ENCODE assay signal across 23 cellular contexts in genomic region chr1:204267191-204267601, GRCh38. TPM values are rescaled to one million over a fixed set of nuclear protein-coding genes. Genes with fewer than 3 reads are reported as not detected.
DNase-seq lines count a peak whose midpoint lies in the region; ATAC-seq and TF ChIP-seq lines count a peak whose summit lies in the region.
"Had no signal": no experiment of that assay in that cellular context is flagged by ENCODE, and none has a peak within 500 bp of the region (broad histone marks: within the 10 kb centered on the region; RNA-seq: fewer than 3 reads in every experiment).

No MANE protein-coding gene starts in this region.

- peaks cover 0 to 18% (median 3%) of the 10 kb centered on the region in 4 donors for H3K36me3 ChIP-seq in transverse colon
- H3K36me3 ChIP-seq: adrenal gland had no signal

- no peaks in the 10 kb centered on the region for H3K9me3 ChIP-seq in transverse colon
- H3K9me3 ChIP-seq: adrenal gland, esophagus muscularis mucosa, upper lobe of left lung had no signal

- H3K27ac ChIP-seq in VCaP (peak overlapping the region; percentile 66; the same call in 1 of the 2 replicates), transverse colon (peak overlapping the region; percentile 11 to 72 (median 70))
- H3K27ac ChIP-seq: esophagus muscularis mucosa, GM23248, RWPE1, upper lobe of left lung had no signal

- peak overlapping the region; percentile 10 for H3K27ac Mint-ChIP-seq in neural crest cell (ENCODE audit: unreplicated experiment)
- H3K27ac Mint-ChIP-seq: activated CD4-positive, alpha-beta T cell treated with anti-CD3 and anti-CD28 coated beads, Interleukin-2, amount 10 ng/mL, durations not matched to agents 24 days and 14 days had no signal

- H3K27me3 ChIP-seq in transverse colon: no peaks in the 10 kb centered on the region
- H3K27me3 ChIP-seq: adrenal gland, upper lobe of left lung had no signal

- WGBS in transverse colon (ENCODE audit: low coverage in 1 of 2), 2 donors: 59% methylated on average over 9 of the region's 9 CpGs; no CpG with 5 or more reads in 1 of the 2 donors

- TF ChIP-seq POLR2A in transverse colon (IDR thresholded peaks at IDR 0.05): no peak

- H3K4me3 ChIP-seq in transverse colon: no peak overlapping the region
- H3K4me3 ChIP-seq: adrenal gland, esophagus muscularis mucosa, GM23248, lung, upper lobe of left lung had no signal

- no peaks in the 10 kb centered on the region for H3K36me3 Mint-ChIP-seq in neural crest cell (ENCODE audit: low read depth)
- H3K36me3 Mint-ChIP-seq in activated T-cell treated with anti-CD3 and anti-CD28 coated beads, Interleukin-2, amount 50 U/mL, for 4 hours (ENCODE audit: insufficient read depth): no peaks in the 10 kb centered on the region
- H3K36me3 Mint-ChIP-seq: naive thymus-derived CD8-positive, alpha-beta T cell had no signal

- peaks cover 13 to 26% (median 20%) of the 10 kb centered on the region in 4 donors for H3K4me1 ChIP-seq in transverse colon

- no peak for ATAC-seq in HG03135 (IDR thresholded peaks at IDR 0.05; ENCODE audit: unreplicated experiment)
- ATAC-seq in activated T-cell treated with anti-CD3 and anti-CD28 coated beads, Interleukin-2, amount 50 U/mL, for 4 hours: no peak
- ATAC-seq: naive thymus-derived CD8-positive, alpha-beta T cell had no signal

- DNase-seq in hippocampal formation (lab: John Stamatoyannopoulos, UW): peak; percentile 71
- DNase-seq in neural crest cell (ENCODE audit: low read depth, low spot score): no peak
- no peak for DNase-seq in transverse colon
- DNase-seq in activated naive CD4-positive, alpha-beta T cell (lab: John Stamatoyannopoulos, UW): no peak
- DNase-seq in activated T-cell treated with anti-CD3 and anti-CD28 coated beads, Interleukin-2, amount 50 U/mL, for 4 hours: no peak
- DNase-seq: activated CD4-positive, alpha-beta T cell treated with anti-CD3 and anti-CD28 coated beads, Interleukin-2, amount 10 ng/mL, durations not matched to agents 24 days and 14 days; activated CD8-positive, alpha-beta memory T cell treated with anti-CD3 and anti-CD28 coated beads, Interleukin-2, amount 50 U/mL, for 48 hours; activated gamma-delta T cell; adrenal gland; AML-193; central memory CD4-positive, alpha-beta T cell; effector CD8-positive, alpha-beta T cell; NCI-H2029 treated with DMSO at 0.1 percent for 48 hours; retina had no signal

- TF ChIP-seq CTCF in VCaP (conservative IDR thresholded peaks at IDR 0.05) (no peak), neural crest cell (conservative IDR thresholded peaks at IDR 0.05) (no peak), transverse colon (IDR thresholded peaks at IDR 0.05) (no peak)

- no peak for TF ChIP-seq EP300 in transverse colon (IDR thresholded peaks at IDR 0.05; ENCODE audit: low read depth)

- intact Hi-C loops in transverse colon (cut with DNase I; ENCODE audit: low total_unique reads): no loop called here

- in situ Hi-C loops in transverse colon (cut with MboI; ENCODE audit: low pct_ligation_motif_present in 1 of 4, low pct_unique_long_range_greater_than_20kb in 1 of 4, low sequenced_read_pairs in 3 of 4): loop anchor here in 2 of 4 donors (5.0 to 25.0 kb wide), 2 partner anchors 95 kb away; partner anchors contain the start of gene PLEKHA6 (in 1 of the 2)

- no peak overlapping the region for H3K4me3 Mint-ChIP-seq in neural crest cell
- H3K4me3 Mint-ChIP-seq in activated T-cell treated with anti-CD3 and anti-CD28 coated beads, Interleukin-2, amount 50 U/mL, for 4 hours: no peak overlapping the region
- H3K4me3 Mint-ChIP-seq: activated CD4-positive, alpha-beta T cell treated with anti-CD3 and anti-CD28 coated beads, Interleukin-2, amount 10 ng/mL, durations not matched to agents 24 days and 14 days; naive thymus-derived CD8-positive, alpha-beta T cell had no signal

- H3K27me3 Mint-ChIP-seq in neural crest cell (ENCODE audit: low read depth): peaks cover 5% of the 10 kb centered on the region
- no peaks in the 10 kb centered on the region for H3K27me3 Mint-ChIP-seq in activated T-cell treated with anti-CD3 and anti-CD28 coated beads, Interleukin-2, amount 50 U/mL, for 4 hours (ENCODE audit: low read depth)

- peaks cover 19% of the 10 kb centered on the region for H3K4me1 Mint-ChIP-seq in neural crest cell
- H3K4me1 Mint-ChIP-seq in activated T-cell treated with anti-CD3 and anti-CD28 coated beads, Interleukin-2, amount 50 U/mL, for 4 hours (ENCODE audit: low read depth): no peaks in the 10 kb centered on the region
- H3K4me1 Mint-ChIP-seq: activated CD4-positive, alpha-beta T cell treated with anti-CD3 and anti-CD28 coated beads, Interleukin-2, amount 10 ng/mL, durations not matched to agents 24 days and 14 days; naive thymus-derived CD8-positive, alpha-beta T cell had no signal

- H3K9me3 Mint-ChIP-seq in neural crest cell: no peaks in the 10 kb centered on the region
- H3K9me3 Mint-ChIP-seq in activated T-cell treated with anti-CD3 and anti-CD28 coated beads, Interleukin-2, amount 50 U/mL, for 4 hours: no peaks in the 10 kb centered on the region
- H3K9me3 Mint-ChIP-seq: activated CD4-positive, alpha-beta T cell treated with anti-CD3 and anti-CD28 coated beads, Interleukin-2, amount 10 ng/mL, durations not matched to agents 24 days and 14 days; naive thymus-derived CD8-positive, alpha-beta T cell had no signal

RNA-seq across cellular contexts. Expression of gene GOLT1A, which starts 53.4 kb away (rescaled TPM):
- total RNA-seq in neural crest cell: not detected in 2 replicates
- 10 to 100 TPM in 1 of 4 donors, 1 to 10 TPM in 1, not detected in 2; 9.7 to 13.8 TPM for total RNA-seq in transverse colon
- total RNA-seq in activated T-cell treated with anti-CD3 and anti-CD28 coated beads, Interleukin-2, amount 50 U/mL, for 4 hours: not detected
- total RNA-seq: activated CD4-positive, alpha-beta T cell treated with anti-CD3 and anti-CD28 coated beads, Interleukin-2, amount 10 ng/mL, durations not matched to agents 24 days and 14 days; GM23248; naive thymus-derived CD8-positive, alpha-beta T cell; NCI-H460 had no signal

Comparison
In these comparisons a context has a peak if more than half of its experiments do, and no peak if none do; other contexts are left out.
1. DNase-seq: peak in hippocampal formation (2 of 2); none in neural crest cell (single experiment), transverse colon (single experiment), activated naive CD4-positive, alpha-beta T cell (0 of 4) and activated T-cell treated with anti-CD3 and anti-CD28 coated beads, Interleukin-2, amount 50 U/mL, for 4 hours (single experiment).